Comparison of ENCODE assay signal across 15 cellular contexts in genomic region chr2:135030826-135031225, GRCh38. TPM values are rescaled to one million over a fixed set of nuclear protein-coding genes. Genes with fewer than 3 reads are reported as not detected.
A peak's percentile ranks its signal among the peaks of the same experiment; 100 is the strongest.
DNase-seq lines count a peak whose midpoint lies in the region; ATAC-seq, FAIRE-seq and TF ChIP-seq lines count a peak whose summit lies in the region.
"Had no signal": no experiment of that assay in that cellular context is flagged by ENCODE, and none has a peak within 500 bp of the region (broad histone marks: within the 10 kb centered on the region; RNA-seq: fewer than 3 reads in every experiment).

No MANE protein-coding gene starts in this region.

- no peaks in the 10 kb centered on the region for H3K79me2 ChIP-seq in PC-3 (ENCODE audit: low read length)
- H3K79me2 ChIP-seq: parathyroid adenoma had no signal

- no peaks in the 10 kb centered on the region for H3K27me3 ChIP-seq in PC-3 (ENCODE audit: low read length)
- no peaks in the 10 kb centered on the region for H3K27me3 ChIP-seq in pancreas
- H3K27me3 ChIP-seq: transverse colon had no signal

- BruUV-seq in PC-3 (replicated peaks; lab: Mats Ljungman, UMichigan) = no TSS peak

- no peak for TF ChIP-seq POLR2A in erythroblast (IDR thresholded peaks at IDR 0.05; ENCODE audit: low read length)

- H3K4me2 ChIP-seq in PC-3 (ENCODE audit: low read length) = no peak overlapping the region

- no peaks in the 10 kb centered on the region for H3K4me1 ChIP-seq in PC-3 (ENCODE audit: insufficient read depth, low read length)
- peaks cover 0 to 13% (median 11%) of the 10 kb centered on the region in 3 donors for H3K4me1 ChIP-seq in pancreas
- H3K4me1 ChIP-seq: parathyroid adenoma, transverse colon had no signal

- no peaks in the 10 kb centered on the region for H4K20me1 ChIP-seq in PC-3 (ENCODE audit: low read length)

- no peak overlapping the region for H3K9ac ChIP-seq in PC-3 (ENCODE audit: low read length)
- H3K9ac ChIP-seq: parathyroid adenoma had no signal

- POLR2A ChIA-PET in PC-3 (lab: Charles Lee; ENCODE audit: unreplicated experiment) = no interaction called here

- H2AFZ ChIP-seq in PC-3 (ENCODE audit: low read length) = no peak overlapping the region
- H2AFZ ChIP-seq: parathyroid adenoma had no signal

- FAIRE-seq in pancreas (lab: Jason Lieb, UNC) = no peak

- no peak overlapping the region for H3K27ac ChIP-seq in PC-3 (ENCODE audit: low read length)
- H3K27ac ChIP-seq in pancreas = no peak overlapping the region
- H3K27ac ChIP-seq: 22Rv1, dorsolateral prefrontal cortex, parathyroid adenoma, transverse colon, VCaP had no signal

- no peaks in the 10 kb centered on the region for H3F3A ChIP-seq in PC-3 (ENCODE audit: low read length, unreplicated experiment)

- H3K9me3 ChIP-seq in PC-3 (ENCODE audit: low read length) (no peaks in the 10 kb centered on the region), pancreas (no peaks in the 10 kb centered on the region)
- H3K9me3 ChIP-seq: transverse colon had no signal

- 98 to 100% methylated on average over 1 of the region's 1 CpG for WGBS in pancreas, 2 donors

- H3K9me2 ChIP-seq in PC-3 (replicated peaks; ENCODE audit: low read length) = no peaks in the 10 kb centered on the region

- TF ChIP-seq CTCF in PC-3 (conservative IDR thresholded peaks at IDR 0.05; ENCODE audit: low read depth, low read length) (no peak), pancreas (IDR thresholded peaks at IDR 0.05) (no peak)

- DNase-seq in DMS 273 (lab: John Stamatoyannopoulos, UW; ENCODE audit: unreplicated experiment) (peak; percentile 12), DMS 273 treated with DMSO at 0.1 percent for 48 hours (lab: John Stamatoyannopoulos, UW) (no peak), PC-3 (peak; percentile 39), erythroblast (lab: John Stamatoyannopoulos, UW) (peak; percentile 8 to 12), pancreas (no peak), cortex of kidney (lab: John Stamatoyannopoulos, UW) (no peak), GOT3 (lab: John Stamatoyannopoulos, UW) (no peak)
- DNase-seq: dorsolateral prefrontal cortex; islet precursor cell; NK-92 treated with Interleukin-12 subunit alpha and Interleukin-12 subunit beta, amount 100 ng/mL, for 24 hours; transverse colon had no signal

- H3K4me3 ChIP-seq in PC-3 (ENCODE audit: low read length) (no peak overlapping the region), pancreas (no peak overlapping the region)
- H3K4me3 ChIP-seq: dorsolateral prefrontal cortex, transverse colon had no signal

- ATAC-seq in PC-3 (no peak), pancreas (peak in 3 of 4 donors; percentile 67 to 87 (median 75)), HG02884 (IDR thresholded peaks at IDR 0.05; ENCODE audit: unreplicated experiment) (no peak)

- no peaks in the 10 kb centered on the region for H3K36me3 ChIP-seq in PC-3 (ENCODE audit: low read depth, low read length)
- no peaks in the 10 kb centered on the region for H3K36me3 ChIP-seq in pancreas
- H3K36me3 ChIP-seq: transverse colon had no signal

- intact Hi-C loops in PC-3 (cut with micrococcal nuclease) (no loop called here), pancreas (cut with DNase I) (no loop called here)

- CTCF ChIA-PET in PC-3 (lab: Charles Lee) = no interaction called here

RNA-seq across cellular contexts. Expression of gene MAP3K19, which starts 16.4 kb away (rescaled TPM):
- total RNA-seq in PC-3 (2014; rRNA removed) = not detected in 2 replicates
- total RNA-seq in pancreas = not detected
- polyA plus RNA-seq in pancreas = not detected
- total RNA-seq: transverse colon had no signal

RNA-seq across cellular contexts. Expression of gene RAB3GAP1, which starts 21.3 kb away (rescaled TPM):
- 35.8 and 41.1 TPM in 2 replicates for total RNA-seq in PC-3 (2014; rRNA removed)
- 10 to 100 TPM; 18.3 to 25.5 (median 23.5) TPM for total RNA-seq in pancreas
- polyA plus RNA-seq in pancreas = 10 to 100 TPM; 10.3 to 18.1 TPM

Comparison
In these comparisons a context has a peak if more than half of its experiments do, and no peak if none do; other contexts are left out.
1. DNase-seq: peak in DMS 273 (single experiment), PC-3 (single experiment) and erythroblast (2 of 2); none in DMS 273 treated with DMSO at 0.1 percent for 48 hours (single experiment), pancreas (0 of 6), cortex of kidney (single experiment) and GOT3 (single experiment).
2. ATAC-seq: peak in pancreas (3 of 4); none in PC-3 (single experiment) and HG02884 (single experiment).